1 cellular context compared by ENCODE assay signal in genomic region chr21:25341981-25342380, GRCh38.
TF ChIP-seq lines count a peak whose summit lies in the region.

No MANE protein-coding gene starts in this region.

TF ChIP-seq in IMR-90, 13 proteins besides CTCF, POLR2A, EP300 and RAD21 (continued from another document):
- no peak for TF ChIP-seq MAZ (IDR thresholded peaks at IDR 0.05; ENCODE audit: borderline replicate concordance, low read depth, low read length)
- TF ChIP-seq USF2 (IDR thresholded peaks at IDR 0.05; ENCODE audit: low read depth, low read length): no peak
